Comparison of ENCODE assay signal across 1 cellular context in genomic region chr10:92552310-92552709, GRCh38.
TF ChIP-seq lines count a peak whose summit lies in the region.

No MANE protein-coding gene starts in this region.

TF ChIP-seq in SK-N-SH treated with all-trans-retinoic acid at 6 μM for 48 hours, 23 proteins besides CTCF, POLR2A, EP300 and RAD21 (continued from another document):
- TF ChIP-seq CREB5 (CRISPR knock-in tag; IDR thresholded peaks at IDR 0.05; ENCODE audit: low read depth): no peak
- TF ChIP-seq GLIS3 (CRISPR knock-in tag; IDR thresholded peaks at IDR 0.05): no peak
- TF ChIP-seq ZNF70 (CRISPR knock-in tag; IDR thresholded peaks at IDR 0.05): no peak
- TF ChIP-seq BACH2 (CRISPR knock-in tag; IDR thresholded peaks at IDR 0.05; ENCODE audit: borderline replicate concordance): no peak
- no peak for TF ChIP-seq POU6F1 (CRISPR knock-in tag; IDR thresholded peaks at IDR 0.05; ENCODE audit: borderline replicate concordance, low read depth)
- no peak for TF ChIP-seq ZNF8 (CRISPR knock-in tag; IDR thresholded peaks at IDR 0.05)
- TF ChIP-seq ZC3H10 (CRISPR knock-in tag; IDR thresholded peaks at IDR 0.05): no peak
- TF ChIP-seq CSDC2 (CRISPR knock-in tag; IDR thresholded peaks at IDR 0.05): no peak
- TF ChIP-seq ZFP3 (CRISPR knock-in tag; IDR thresholded peaks at IDR 0.05): no peak
- TF ChIP-seq ZNF565 (CRISPR knock-in tag; conservative IDR thresholded peaks at IDR 0.05; ENCODE audit: low read depth): no peak
- no peak for TF ChIP-seq TOX (CRISPR knock-in tag; IDR thresholded peaks at IDR 0.05; ENCODE audit: borderline replicate concordance)
- TF ChIP-seq TSHZ2 (CRISPR knock-in tag; IDR thresholded peaks at IDR 0.05): no peak
- TF ChIP-seq PPARA (CRISPR knock-in tag; IDR thresholded peaks at IDR 0.05; ENCODE audit: borderline replicate concordance): no peak
- no peak for TF ChIP-seq ESRRG (CRISPR knock-in tag; IDR thresholded peaks at IDR 0.05)
- TF ChIP-seq OSR1 (CRISPR knock-in tag; IDR thresholded peaks at IDR 0.05): no peak
- TF ChIP-seq ISL1 (CRISPR knock-in tag; IDR thresholded peaks at IDR 0.05): no peak
- no peak for TF ChIP-seq ARNTL (CRISPR knock-in tag; IDR thresholded peaks at IDR 0.05; ENCODE audit: borderline replicate concordance, low read depth)
TF ChIP-seq in SK-N-SH treated with all-trans-retinoic acid at 6 μM for 48 hours: peak in this region for 0.
